In the genomic region with DNA sequence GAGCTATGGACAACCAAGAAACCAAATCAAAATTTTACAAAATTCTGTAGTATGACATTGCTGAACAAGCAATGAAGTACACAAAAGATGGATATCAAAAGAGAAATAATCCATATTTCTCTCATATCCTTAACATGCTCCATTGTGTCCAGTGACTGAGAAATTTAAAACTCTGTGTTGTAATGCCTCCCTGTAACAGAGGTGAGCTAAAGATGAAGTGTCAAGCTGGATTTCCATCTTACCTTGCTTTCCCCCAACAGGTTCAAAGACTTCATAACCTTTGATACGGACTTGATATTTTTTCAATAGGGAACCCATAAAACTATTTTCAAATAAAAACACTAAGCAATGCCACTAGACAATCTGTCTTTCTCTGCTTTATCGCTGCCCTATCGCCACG, we compare ENCODE assay signal across 8 cellular contexts.
DNase-seq lines count a peak whose midpoint lies in the region; ATAC-seq, FAIRE-seq and TF ChIP-seq lines count a peak whose summit lies in the region.

No MANE protein-coding gene starts in this region.

- POLR2A ChIA-PET in AG04449 (lab: Yijun Ruan, JAX), result interaction anchor here (0.6 to 3.4 kb wide), 4 partner anchors 12 to 110 kb away, joined by 3 to 60 read pairs (median 4); partner anchors contain the start of gene SERTAD2

- H3K36me3 Mint-ChIP-seq in central memory CD8-positive, alpha-beta T cell (ENCODE audit: insufficient read depth), result peaks cover 16% of the 10 kb centered on the region
- H3K36me3 Mint-ChIP-seq in naive B cell, result no peaks in the 10 kb centered on the region

- no peak for FAIRE-seq in RCC 7860 (lab: Jason Lieb, UNC)

- H3K4me1 Mint-ChIP-seq in central memory CD8-positive, alpha-beta T cell, result peaks cover 13% of the 10 kb centered on the region
- H3K4me1 Mint-ChIP-seq in naive B cell, result peaks cover 16 to 28% (median 17%) of the 10 kb centered on the region in 3 donors

- CTCF ChIA-PET in AG04449 (lab: Yijun Ruan, JAX), result interaction anchor here (0.8 to 7.1 kb wide), 11 partner anchors 9 to 117 kb away, joined by 3 to 53 read pairs (median 5); partner anchors contain the start of gene SERTAD2

- no peak for DNase-seq in AG04449 (ENCODE audit: low read depth, low spot score)
- peak; percentile 23 for DNase-seq in KBM-7
- DNase-seq in central memory CD8-positive, alpha-beta T cell (ENCODE audit: low spot score in 2 of 2), result no peak
- no peak for DNase-seq in naive B cell
- no peak for DNase-seq in NCI-H774 (lab: John Stamatoyannopoulos, UW)
- no peak for DNase-seq in RCC 7860 (ENCODE audit: low spot score)

- H3K4me3 Mint-ChIP-seq in central memory CD8-positive, alpha-beta T cell, result peak overlapping the region; percentile 96
- H3K4me3 Mint-ChIP-seq in naive B cell, result peak overlapping the region; percentile 88 to 99 (median 98)

- H3K27ac Mint-ChIP-seq in central memory CD8-positive, alpha-beta T cell (ENCODE audit: low read depth), result peak overlapping the region; percentile 93
- peak overlapping the region; percentile 81 to 98 (median 94) for H3K27ac Mint-ChIP-seq in naive B cell

- in situ Hi-C loops in KBM-7 (cut with MboI; ENCODE audit: low pct_unique_long_range_greater_than_20kb, low sequenced_read_pairs), result no loop called here

- peak overlapping the region; percentile 88 for H3K4me3 ChIP-seq in AG04449 (ENCODE audit: low read depth, low read length)

- H3K27me3 Mint-ChIP-seq in central memory CD8-positive, alpha-beta T cell, result no peaks in the 10 kb centered on the region
- no peaks in the 10 kb centered on the region for H3K27me3 Mint-ChIP-seq in naive B cell

- TF ChIP-seq CTCF in AG04449 (IDR thresholded peaks at IDR 0.05; ENCODE audit: insufficient read depth, low read length, missing control alignments), result no peak

- ATAC-seq in central memory CD8-positive, alpha-beta T cell (replicated peaks; ENCODE audit: extremely low read depth, poor library complexity, severe bottlenecking), result no peak
- no peak for ATAC-seq in naive B cell (ENCODE audit: low read depth in 2 of 2)
- ATAC-seq in activated CD4-positive, CD25-positive, alpha-beta regulatory T cell treated with anti-CD3 and anti-CD28 coated beads, Interleukin-2, amount 50 U/mL, for 24 hours, result no peak
- ATAC-seq in HG02870 (IDR thresholded peaks at IDR 0.05; ENCODE audit: unreplicated experiment), result no peak

- no peaks in the 10 kb centered on the region for H3K9me3 Mint-ChIP-seq in central memory CD8-positive, alpha-beta T cell
- no peaks in the 10 kb centered on the region for H3K9me3 Mint-ChIP-seq in naive B cell
